Comparison of ENCODE assay signal across 19 cellular contexts in genomic region chr11:74984730-74985129, GRCh38. TPM values are rescaled to one million over a fixed set of nuclear protein-coding genes. Genes with fewer than 3 reads are reported as not detected.
A peak's percentile ranks its signal among the peaks of the same experiment; 100 is the strongest.
DNase-seq lines count a peak whose midpoint lies in the region; ATAC-seq, FAIRE-seq and TF ChIP-seq lines count a peak whose summit lies in the region.
"Had no signal": no experiment of that assay in that cellular context is flagged by ENCODE, and none has a peak within 500 bp of the region (broad histone marks: within the 10 kb centered on the region; RNA-seq: fewer than 3 reads in every experiment).

No MANE protein-coding gene starts in this region.

- H3K4me3 ChIP-seq in Karpas-422 (ENCODE audit: low read length) (no peak overlapping the region), K562 (no peak overlapping the region)
- H3K4me3 ChIP-seq: A549, GM12878 had no signal

- H3K36me3 Mint-ChIP-seq in T-cell, result peaks cover 12% of the 10 kb centered on the region

- peaks cover 9 to 11% (median 10%) of the 10 kb centered on the region in 3 donors for H3K4me1 Mint-ChIP-seq in T-cell

- TF ChIP-seq RAD21 in K562 (CRISPR knock-in tag; conservative IDR thresholded peaks at IDR 0.05 in 1 of 2, IDR thresholded peaks at IDR 0.05 in 1 of 2), result no peak

- H4K20me1 ChIP-seq in Karpas-422 (ENCODE audit: insufficient read depth, low read depth, low read length) (no peaks in the 10 kb centered on the region), K562 (replicated peaks; ENCODE audit: control insufficient read depth, insufficient read depth, low read length) (no peaks in the 10 kb centered on the region)

- no peaks in the 10 kb centered on the region for H3K9me2 ChIP-seq in Karpas-422 (replicated peaks; ENCODE audit: insufficient read depth, low read length)

- no peak for TF ChIP-seq EP300 in K562 (IDR thresholded peaks at IDR 0.05; ENCODE audit: low read length)

- H3K9ac ChIP-seq in Karpas-422 (ENCODE audit: low read length) (no peak overlapping the region), K562 (ENCODE audit: insufficient read depth in 1 of 2, low read depth in 2 of 2, low read length in 2 of 2) (no peak overlapping the region)

- in situ Hi-C loops in K562 (cut with MboI), result no loop called here

- H3K27me3 Mint-ChIP-seq in T-cell, result no peaks in the 10 kb centered on the region

- no peak for TF ChIP-seq CTCF in C4-2B (conservative IDR thresholded peaks at IDR 0.05)
- no peak for TF ChIP-seq CTCF in K562 (IDR thresholded peaks at IDR 0.05 in 2 of 3, conservative IDR thresholded peaks at IDR 0.05 in 1 of 3; ENCODE audit: insufficient read depth in 2 of 3, low read depth in 1 of 3, low read length in 3 of 3)

- BruUV-seq in K562 (replicated peaks; lab: Mats Ljungman, UMichigan), result no TSS peak

- CTCF ChIA-PET in K562 (lab: Yijun Ruan, JAX; ENCODE audit: low intra/inter-chr PET ratio), result no interaction called here
- CTCF ChIA-PET in T-cell (lab: Charles Lee), result interaction anchor here in 1 of 2 donors (0.9 kb wide), 1 partner anchor 12 kb away, joined by 5 read pairs; no protein-coding TSS in a partner anchor

- no peaks in the 10 kb centered on the region for H3K9me1 ChIP-seq in K562 (ENCODE audit: control insufficient read depth, insufficient read depth, low read length)

- intact Hi-C loops in K562 (cut with micrococcal nuclease), result no loop called here

- H3K9me3 ChIP-seq in Karpas-422 (ENCODE audit: low read length) (no peaks in the 10 kb centered on the region), K562 (replicated peaks; ENCODE audit: control insufficient read depth, insufficient read depth, low read depth, low read length) (no peaks in the 10 kb centered on the region)
- H3K9me3 ChIP-seq: A549 had no signal

- H3K4me1 ChIP-seq in Karpas-422 (ENCODE audit: low read length) (peaks cover 20% of the 10 kb centered on the region), K562 (replicated peaks in 1 of 2; ENCODE audit: control insufficient read depth in 2 of 2, insufficient read depth in 2 of 2, low read length in 2 of 2) (peaks cover 3 to 4% of the 10 kb centered on the region in 2 experiments; a peak in 3 of 5 replicates)

- H2AFZ ChIP-seq in Karpas-422 (ENCODE audit: low read length), result no peak overlapping the region
- no peak overlapping the region for H2AFZ ChIP-seq in K562 (ENCODE audit: low read depth, low read length)

- H3K79me2 ChIP-seq in Karpas-422 (ENCODE audit: low read length) (peaks cover 17% of the 10 kb centered on the region), K562 (ENCODE audit: control insufficient read depth, insufficient read depth, low read length) (peaks cover 10% of the 10 kb centered on the region)

- H3K4me2 ChIP-seq in Karpas-422 (ENCODE audit: low read depth, low read length, poor library complexity, severe bottlenecking), result no peak overlapping the region
- H3K4me2 ChIP-seq in K562 (ENCODE audit: insufficient read depth, low read length), result no peak overlapping the region
- H3K4me2 ChIP-seq: A549 had no signal

- H3K9me3 Mint-ChIP-seq in T-cell, result no peaks in the 10 kb centered on the region
- H3K9me3 Mint-ChIP-seq: CD14-positive monocyte; CD8-positive, alpha-beta T cell; HFFc6 had no signal

- no peak for TF ChIP-seq POLR2A in K562 (conservative IDR thresholded peaks at IDR 0.05)

- 70% methylated on average over 2 of the region's 2 CpGs for WGBS in K562 (ENCODE audit: insufficient coverage, low coverage, missing lambda C conversion rate)

- DNase-seq in Karpas-422 (peak; percentile 41), K562 (ENCODE audit: extremely low read depth in 1 of 4, low spot score in 3 of 4) (no peak), left lobe of liver (ENCODE audit: low spot score) (no peak), T-cell (no peak)
- no peak for DNase-seq in activated naive CD4-positive, alpha-beta T cell treated with anti-CD3 and anti-CD28 coated beads, Interleukin-2, amount 50 U/mL, for 16 hours
- DNase-seq: AML-193; CD8-positive, alpha-beta T cell; DMS 273 treated with DMSO at 0.1 percent for 48 hours; DMS53; DND-41; EL; GOT3; H7; HFFc6 had no signal

- H3K27me3 ChIP-seq in Karpas-422 (ENCODE audit: low read length) (no peaks in the 10 kb centered on the region), K562 (ENCODE audit: control insufficient read depth in 2 of 2, insufficient read depth in 2 of 2, low read length in 2 of 2) (no peaks in the 10 kb centered on the region)

- POLR2A ChIA-PET in K562 (lab: Yijun Ruan, JAX) (interaction anchor here (0.8 to 1.5 kb wide), 4 partner anchors 9 to 156 kb away, joined by 3 to 6 read pairs (median 4); no protein-coding TSS in a partner anchor), T-cell (lab: Charles Lee) (no interaction called here)

- no peak for FAIRE-seq in K562 (lab: Jason Lieb, UNC)
- FAIRE-seq: A549, GM12878 had no signal

- ATAC-seq in K562 (no peak), left lobe of liver (no peak), T-cell (replicated peaks in 1 of 4) (no peak)
- ATAC-seq: A549; CD8-positive, alpha-beta T cell; GM12878; HCT116 had no signal

- no peak overlapping the region for H3K4me3 Mint-ChIP-seq in T-cell
- H3K4me3 Mint-ChIP-seq: CD14-positive monocyte; CD8-positive, alpha-beta T cell; HFFc6 had no signal

- H3K27ac Mint-ChIP-seq in T-cell, result peak overlapping the region in 1 of 2 donors; percentile 64
- H3K27ac Mint-ChIP-seq: CD8-positive, alpha-beta T cell; HFFc6 had no signal

- H3K36me3 ChIP-seq in Karpas-422 (ENCODE audit: insufficient read depth, low read length) (peaks cover 9% of the 10 kb centered on the region; the same call in 1 of the 2 replicates), K562 (ENCODE audit: control insufficient read depth, insufficient read depth, low read length) (peaks cover 5% of the 10 kb centered on the region)

- H3K27ac ChIP-seq in C4-2B (peak overlapping the region; percentile 54; the same call in 1 of the 2 replicates), Karpas-422 (ENCODE audit: low read length) (no peak overlapping the region), K562 (ENCODE audit: extremely low read depth, low read depth, low read length) (no peak overlapping the region)
- H3K27ac ChIP-seq: A549 had no signal

RNA-seq across cellular contexts. Expression of gene NEU3, which starts 4.0 kb away (rescaled TPM):
- total RNA-seq in Karpas-422 (2014; rRNA removed; shearing (Covaris generic); ENCODE audit: low replicate concordance), result 103 and 133 TPM in 2 replicates
- total RNA-seq in K562 (2011; cell fraction: chromatin; rRNA removed; ENCODE audit: low replicate concordance), result 58.7 and 76.5 TPM in 2 replicates
- total RNA-seq in K562 (2011; cell fraction: nucleolus; rRNA removed), result 46.5 and 50.9 TPM in 2 replicates
- 48.2 and 59.5 TPM in 2 replicates for total RNA-seq in K562 (2011; cell fraction: nucleoplasm; rRNA removed)
- total RNA-seq in K562 (2014; rRNA removed), result 35.0 and 36.7 TPM in 2 replicates
- total RNA-seq in K562 (2014; rRNA removed; fragmentation: Illumina TruSeq; extraction: Trizol), result 28.3 and 31.1 TPM in 2 replicates
- total RNA-seq in K562 (2015; rRNA removed; fragmentation: Illumina TruSeq; extraction: Trizol), result 36.5 and 41.3 TPM in 2 replicates
- total RNA-seq in K562 (2021), result 32.6 and 33.6 TPM in 2 replicates
- polyA plus RNA-seq in K562 (2011; rRNA removed), result 35.1 and 35.7 TPM in 2 replicates
- polyA plus RNA-seq in K562 (2011; cell fraction: cytosol; rRNA removed), result 29.9 and 43.7 TPM in 2 replicates
- 46.4 and 57.9 TPM in 2 replicates for polyA plus RNA-seq in K562 (2011; cell fraction: nucleus; rRNA removed)
- polyA plus RNA-seq in K562 (2012), result 20.4 and 20.5 TPM in 2 replicates
- polyA plus RNA-seq in K562 (2014; fragmentation: Illumina TruSeq; extraction: Trizol), result 27.9 and 28.6 TPM in 2 replicates
- polyA plus RNA-seq in K562 (2014; fragmentation: Nextera tagmentation; extraction: Ambion mirVana), result 1 to 10 TPM; 6.2 to 7.2 TPM
- 25.5 and 26.9 TPM in 2 replicates for polyA plus RNA-seq in K562 (2014; rRNA removed)
- 51.0 and 55.8 TPM in 2 replicates for polyA minus RNA-seq in K562 (2011; rRNA and poly(A)+ RNA removed)
- polyA minus RNA-seq in K562 (2011; cell fraction: cytosol; rRNA and poly(A)+ RNA removed), result 32.6 and 35.1 TPM in 2 replicates
- 32.7 and 43.7 TPM in 2 replicates for polyA minus RNA-seq in K562 (2011; cell fraction: nucleus; rRNA and poly(A)+ RNA removed)
- 9.2 TPM for total RNA-seq in left lobe of liver
- 10 to 100 TPM; 12.4 to 18.0 (median 13.0) TPM for total RNA-seq in T-cell

RNA-seq across cellular contexts. Expression of gene SPCS2, which starts 35.7 kb away (rescaled TPM):
- total RNA-seq in Karpas-422 (2014; rRNA removed; shearing (Covaris generic); ENCODE audit: low replicate concordance), result 33.2 and 91.5 TPM in 2 replicates
- total RNA-seq in K562 (2011; cell fraction: chromatin; rRNA removed; ENCODE audit: low replicate concordance), result 48.6 and 86.8 TPM in 2 replicates
- 24.1 and 36.7 TPM in 2 replicates for total RNA-seq in K562 (2011; cell fraction: nucleolus; rRNA removed)
- 85.9 and 113 TPM in 2 replicates for total RNA-seq in K562 (2011; cell fraction: nucleoplasm; rRNA removed)
- total RNA-seq in K562 (2014; rRNA removed), result 38.2 and 136 TPM in 2 replicates
- total RNA-seq in K562 (2014; rRNA removed; fragmentation: Illumina TruSeq; extraction: Trizol), result 55.0 and 65.9 TPM in 2 replicates
- 63.2 and 75.5 TPM in 2 replicates for total RNA-seq in K562 (2015; rRNA removed; fragmentation: Illumina TruSeq; extraction: Trizol)
- total RNA-seq in K562 (2021), result 150 and 172 TPM in 2 replicates
- polyA plus RNA-seq in K562 (2011; rRNA removed), result 148 and 250 TPM in 2 replicates
- polyA plus RNA-seq in K562 (2011; cell fraction: cytosol; rRNA removed), result 42.4 and 102 TPM in 2 replicates
- polyA plus RNA-seq in K562 (2011; cell fraction: nucleus; rRNA removed), result 15.7 and 31.6 TPM in 2 replicates
- polyA plus RNA-seq in K562 (2012), result 161 and 178 TPM in 2 replicates
- polyA plus RNA-seq in K562 (2014; fragmentation: Illumina TruSeq; extraction: Trizol), result 126 and 193 TPM in 2 replicates
- polyA plus RNA-seq in K562 (2014; fragmentation: Nextera tagmentation; extraction: Ambion mirVana), result 100 to 1,000 TPM; 372 to 458 TPM
- 208 and 334 TPM in 2 replicates for polyA plus RNA-seq in K562 (2014; rRNA removed)
- polyA minus RNA-seq in K562 (2011; rRNA and poly(A)+ RNA removed), result 73.3 and 74.6 TPM in 2 replicates
- 21.6 and 30.6 TPM in 2 replicates for polyA minus RNA-seq in K562 (2011; cell fraction: cytosol; rRNA and poly(A)+ RNA removed)
- 19.5 and 28.1 TPM in 2 replicates for polyA minus RNA-seq in K562 (2011; cell fraction: nucleus; rRNA and poly(A)+ RNA removed)
- 104 TPM for total RNA-seq in left lobe of liver
- 100 to 1,000 TPM in 1 of 5 donors, 10 to 100 TPM in 4; 75.4 to 101 (median 90.8) TPM for total RNA-seq in T-cell

RNA-seq across cellular contexts. Expression of gene XRRA1, which starts 35.8 kb away (rescaled TPM):
- total RNA-seq in Karpas-422 (2014; rRNA removed; shearing (Covaris generic); ENCODE audit: low replicate concordance), result 29.7 and 56.3 TPM in 2 replicates
- 113 and 146 TPM in 2 replicates for total RNA-seq in K562 (2011; cell fraction: chromatin; rRNA removed; ENCODE audit: low replicate concordance)
- 45.7 and 54.9 TPM in 2 replicates for total RNA-seq in K562 (2011; cell fraction: nucleolus; rRNA removed)
- 74.1 and 109 TPM in 2 replicates for total RNA-seq in K562 (2011; cell fraction: nucleoplasm; rRNA removed)
- total RNA-seq in K562 (2014; rRNA removed) (18.3 and 20.1 TPM in 2 replicates), K562 (2014; rRNA removed; fragmentation: Illumina TruSeq; extraction: Trizol) (12.8 and 15.9 TPM in 2 replicates), K562 (2015; rRNA removed; fragmentation: Illumina TruSeq; extraction: Trizol) (16.0 and 18.0 TPM in 2 replicates), K562 (2021) (20.6 and 22.5 TPM in 2 replicates), left lobe of liver (12.2 TPM), T-cell (10 to 100 TPM; 12.6 to 27.7 (median 14.6) TPM)
- polyA plus RNA-seq in K562 (2011; rRNA removed) (16.0 and 21.2 TPM in 2 replicates), K562 (2014; fragmentation: Illumina TruSeq; extraction: Trizol) (17.1 and 18.0 TPM in 2 replicates), K562 (2014; fragmentation: Nextera tagmentation; extraction: Ambion mirVana) (1 to 10 TPM; 5.0 to 8.9 TPM), K562 (2014; rRNA removed) (10.3 and 11.6 TPM in 2 replicates)
- 12.9 and 14.1 TPM in 2 replicates for polyA plus RNA-seq in K562 (2011; cell fraction: cytosol; rRNA removed)
- 24.3 and 38.6 TPM in 2 replicates for polyA plus RNA-seq in K562 (2011; cell fraction: nucleus; rRNA removed)
- 15.9 and 18.1 TPM in 2 replicates for polyA plus RNA-seq in K562 (2012)
- polyA minus RNA-seq in K562 (2011; rRNA and poly(A)+ RNA removed), result 30.6 and 35.3 TPM in 2 replicates
- polyA minus RNA-seq in K562 (2011; cell fraction: cytosol; rRNA and poly(A)+ RNA removed), result 17.0 and 23.7 TPM in 2 replicates
- polyA minus RNA-seq in K562 (2011; cell fraction: nucleus; rRNA and poly(A)+ RNA removed), result 27.5 and 42.0 TPM in 2 replicates
